ENCODE assay signal across 12 cellular contexts in genomic region chr2:20618886-20619521, GRCh38. TPM values are rescaled to one million over a fixed set of nuclear protein-coding genes. Genes with fewer than 3 reads are reported as not detected.
DNase-seq lines count a peak whose midpoint lies in the region; ATAC-seq and TF ChIP-seq lines count a peak whose summit lies in the region.
"Had no signal": no experiment of that assay in that cellular context is flagged by ENCODE, and none has a peak within 500 bp of the region (broad histone marks: within the 10 kb centered on the region; RNA-seq: fewer than 3 reads in every experiment).

No MANE protein-coding gene starts in this region.

- no peak for ATAC-seq in activated CD8-positive, alpha-beta T cell treated with anti-CD3 and anti-CD28 coated beads, Interleukin-2, amount 10 ng/mL, durations not matched to agents 7 days and 5 days

- H3K4me1 Mint-ChIP-seq in MCF 10A (ENCODE audit: insufficient read depth, unreplicated experiment) (peaks cover 28% of the 10 kb centered on the region), type B pancreatic cell (ENCODE audit: unreplicated experiment) (peaks cover 30% of the 10 kb centered on the region)
- H3K4me1 Mint-ChIP-seq in activated CD8-positive, alpha-beta T cell treated with anti-CD3 and anti-CD28 coated beads, Interleukin-2, amount 10 ng/mL, durations not matched to agents 7 days and 5 days (ENCODE audit: low read depth), result no peaks in the 10 kb centered on the region

- H2AFZ ChIP-seq in mammary epithelial cell (ENCODE audit: low read depth, low read length) (no peak overlapping the region), hepatocyte (no peak overlapping the region)

- H3K36me3 ChIP-seq in mammary epithelial cell (ENCODE audit: insufficient read depth, low read length) (no peaks in the 10 kb centered on the region), hepatocyte (replicated peaks; ENCODE audit: insufficient read depth, low read depth) (no peaks in the 10 kb centered on the region), prostate gland (peaks cover 5 to 6% of the 10 kb centered on the region in 2 donors)

- BruUV-seq in MCF 10A (replicated peaks; lab: Mats Ljungman, UMichigan), result no TSS peak
- no TSS peak for BruUV-seq in mammary epithelial cell (replicated peaks; lab: Mats Ljungman, UMichigan)

- TF ChIP-seq CTCF in MCF 10A (IDR thresholded peaks at IDR 0.05; ENCODE audit: unreplicated experiment) (no peak), mammary epithelial cell (conservative IDR thresholded peaks at IDR 0.05 in 1 of 2, IDR thresholded peaks at IDR 0.05 in 1 of 2; ENCODE audit: extremely low read depth in 1 of 2, insufficient read depth in 1 of 2, low read depth in 1 of 2, low read length in 2 of 2) (no peak), hepatocyte (IDR thresholded peaks at IDR 0.05; ENCODE audit: poor library complexity) (no peak), prostate gland (IDR thresholded peaks at IDR 0.05) (no peak), type B pancreatic cell (conservative IDR thresholded peaks at IDR 0.05) (no peak)

- H3K4me3 ChIP-seq in mammary epithelial cell (replicated peaks in 1 of 3; ENCODE audit: insufficient read depth in 1 of 3, low read depth in 2 of 3, low read length in 3 of 3), result no peak overlapping the region
- H3K4me3 ChIP-seq in hepatocyte, result no peak overlapping the region
- no peak overlapping the region for H3K4me3 ChIP-seq in prostate gland

- H3K4me2 ChIP-seq in mammary epithelial cell (ENCODE audit: insufficient read depth, low read depth, low read length), result no peak overlapping the region
- H3K4me2 ChIP-seq in hepatocyte, result no peak overlapping the region

- H3K4me3 Mint-ChIP-seq in MCF 10A (ENCODE audit: unreplicated experiment) (no peak overlapping the region), type B pancreatic cell (no peak overlapping the region)
- no peak overlapping the region for H3K4me3 Mint-ChIP-seq in activated CD8-positive, alpha-beta T cell treated with anti-CD3 and anti-CD28 coated beads, Interleukin-2, amount 10 ng/mL, durations not matched to agents 7 days and 5 days
- H3K4me3 Mint-ChIP-seq: activated B cell treated with CpG ODN at 0.5 μM for 24 hours had no signal

- no peak overlapping the region for H3K27ac ChIP-seq in mammary epithelial cell (ENCODE audit: insufficient read depth, low read depth, low read length)
- peak overlapping the region; percentile 96 for H3K27ac ChIP-seq in hepatocyte
- peak overlapping the region; percentile 86 for H3K27ac ChIP-seq in prostate gland

- CTCF ChIA-PET in MCF 10A (lab: Yijun Ruan, JAX), result interaction anchor here (0.6 to 4.9 kb wide), 13 partner anchors 11 to 181 kb away, joined by 3 to 27 read pairs (median 5); no protein-coding TSS in a partner anchor
- CTCF ChIA-PET in mammary epithelial cell (lab: Charles Lee; ENCODE audit: low non-redundant PET), result no interaction called here
- CTCF ChIA-PET in activated CD8-positive, alpha-beta T cell treated with anti-CD3 and anti-CD28 coated beads, Interleukin-2, amount 10 ng/mL, durations not matched to agents 7 days and 5 days (lab: Charles Lee), result no interaction called here

- H3K4me1 ChIP-seq in mammary epithelial cell (ENCODE audit: insufficient read depth, low read length) (peaks cover 24% of the 10 kb centered on the region), hepatocyte (ENCODE audit: insufficient read depth) (peaks cover 42% of the 10 kb centered on the region), prostate gland (replicated peaks) (peaks cover 26% of the 10 kb centered on the region)

- DNase-seq in MCF 10A (ENCODE audit: unreplicated experiment) (no peak), mammary epithelial cell (no peak), hepatocyte (ENCODE audit: low spot score) (no peak), prostate gland (ENCODE audit: low spot score) (no peak), type B pancreatic cell (ENCODE audit: extremely low spot score, unreplicated experiment) (no peak), LoVo (ENCODE audit: low spot score) (no peak), NCI-H1417 (lab: John Stamatoyannopoulos, UW) (no peak)
- DNase-seq in activated CD8-positive, alpha-beta T cell treated with anti-CD3 and anti-CD28 coated beads, Interleukin-2, amount 10 ng/mL, durations not matched to agents 7 days and 5 days, result no peak
- DNase-seq: activated B cell treated with CpG ODN at 0.5 μM for 24 hours, cortex of kidney, KG1, NCI-H2171 had no signal

- no peaks in the 10 kb centered on the region for H3K27me3 ChIP-seq in mammary epithelial cell (ENCODE audit: insufficient read depth, low read length)
- no peaks in the 10 kb centered on the region for H3K27me3 ChIP-seq in hepatocyte
- H3K27me3 ChIP-seq in prostate gland (replicated peaks; ENCODE audit: insufficient read depth), result no peaks in the 10 kb centered on the region

- no peak for TF ChIP-seq POLR2A in prostate gland (IDR thresholded peaks at IDR 0.05)

- H3K9ac ChIP-seq in mammary epithelial cell (ENCODE audit: insufficient read depth, low read length), result no peak overlapping the region

- H3K27me3 Mint-ChIP-seq in MCF 10A (ENCODE audit: insufficient read depth, unreplicated experiment) (no peaks in the 10 kb centered on the region), type B pancreatic cell (no peaks in the 10 kb centered on the region)
- H3K27me3 Mint-ChIP-seq in activated CD8-positive, alpha-beta T cell treated with anti-CD3 and anti-CD28 coated beads, Interleukin-2, amount 10 ng/mL, durations not matched to agents 7 days and 5 days (ENCODE audit: low read depth), result no peaks in the 10 kb centered on the region
- H3K27me3 Mint-ChIP-seq: activated B cell treated with CpG ODN at 0.5 μM for 24 hours had no signal

- intact Hi-C loops in MCF 10A (cut with micrococcal nuclease) (loop anchor here (1.0 to 5.0 kb wide), 3 partner anchors 15 to 167 kb away; no protein-coding TSS in a partner anchor), mammary epithelial cell (cut with micrococcal nuclease) (no loop called here), prostate gland (cut with DNase I) (no loop called here)

- H3K79me2 ChIP-seq in mammary epithelial cell (ENCODE audit: insufficient read depth, low read length), result no peaks in the 10 kb centered on the region
- no peaks in the 10 kb centered on the region for H3K79me2 ChIP-seq in hepatocyte

- H3K9me3 Mint-ChIP-seq in MCF 10A (ENCODE audit: unreplicated experiment) (no peaks in the 10 kb centered on the region), type B pancreatic cell (no peaks in the 10 kb centered on the region)
- H3K9me3 Mint-ChIP-seq in activated CD8-positive, alpha-beta T cell treated with anti-CD3 and anti-CD28 coated beads, Interleukin-2, amount 10 ng/mL, durations not matched to agents 7 days and 5 days (ENCODE audit: insufficient read depth), result no peaks in the 10 kb centered on the region
- H3K9me3 Mint-ChIP-seq: activated B cell treated with CpG ODN at 0.5 μM for 24 hours had no signal

- H3K9me3 ChIP-seq in mammary epithelial cell (replicated peaks; ENCODE audit: insufficient read depth, low read length), result no peaks in the 10 kb centered on the region
- H3K9me3 ChIP-seq in hepatocyte (ENCODE audit: low read depth), result no peaks in the 10 kb centered on the region
- no peaks in the 10 kb centered on the region for H3K9me3 ChIP-seq in prostate gland

- in situ Hi-C loops in mammary epithelial cell (cut with MboI; ENCODE audit: low sequenced_read_pairs in 2 of 2), result no loop called here

- H3K27ac Mint-ChIP-seq in MCF 10A (ENCODE audit: low read depth, unreplicated experiment), result peak overlapping the region; percentile 78
- H3K27ac Mint-ChIP-seq in type B pancreatic cell, result no peak overlapping the region
- H3K27ac Mint-ChIP-seq in activated CD8-positive, alpha-beta T cell treated with anti-CD3 and anti-CD28 coated beads, Interleukin-2, amount 10 ng/mL, durations not matched to agents 7 days and 5 days, result no peak overlapping the region
- H3K27ac Mint-ChIP-seq: activated B cell treated with CpG ODN at 0.5 μM for 24 hours had no signal

- 92% methylated on average over 8 of the region's 15 CpGs for WGBS in mammary epithelial cell (ENCODE audit: low coverage, missing lambda C conversion rate)
- 90% methylated on average over 15 of the region's 15 CpGs for WGBS in hepatocyte (ENCODE audit: low lambda C conversion rate, missing lambda C conversion rate)
- WGBS in prostate gland, result 85% methylated on average over 15 of the region's 15 CpGs

- no peaks in the 10 kb centered on the region for H3K9me2 ChIP-seq in hepatocyte (replicated peaks; ENCODE audit: insufficient read depth)

- POLR2A ChIA-PET in MCF 10A (lab: Yijun Ruan, JAX), result interaction anchor here (0.6 to 2.9 kb wide), 7 partner anchors 11 to 262 kb away, joined by 3 to 7 read pairs (median 4); partner anchors contain the start of gene HS1BP3
- POLR2A ChIA-PET in activated CD8-positive, alpha-beta T cell treated with anti-CD3 and anti-CD28 coated beads, Interleukin-2, amount 10 ng/mL, durations not matched to agents 7 days and 5 days (lab: Charles Lee), result no interaction called here

- H3K36me3 Mint-ChIP-seq in MCF 10A (ENCODE audit: insufficient read depth, unreplicated experiment) (peaks cover 11% of the 10 kb centered on the region), type B pancreatic cell (peaks cover 6% of the 10 kb centered on the region)
- no peaks in the 10 kb centered on the region for H3K36me3 Mint-ChIP-seq in activated CD8-positive, alpha-beta T cell treated with anti-CD3 and anti-CD28 coated beads, Interleukin-2, amount 10 ng/mL, durations not matched to agents 7 days and 5 days (ENCODE audit: low read depth)

- no peaks in the 10 kb centered on the region for H4K20me1 ChIP-seq in mammary epithelial cell (ENCODE audit: insufficient read depth, low read length)
- H4K20me1 ChIP-seq in hepatocyte (ENCODE audit: insufficient read depth, poor library complexity, severe bottlenecking), result no peaks in the 10 kb centered on the region

- dilution Hi-C loops in mammary epithelial cell (cut with HindIII; ENCODE audit: low sequenced_read_pairs), result loop anchor here (5.0 kb wide), 1 partner anchor 52 kb away; no protein-coding TSS in a partner anchor

RNA-seq across cellular contexts. Expression of gene HS1BP3, which starts 31.9 kb away (rescaled TPM):
- 10.0 and 25.1 TPM in 2 replicates for total RNA-seq in MCF 10A (2022)
- total RNA-seq in mammary epithelial cell, result 10 to 100 TPM; 20.5 to 26.5 TPM
- polyA plus RNA-seq in mammary epithelial cell, result 13.4 TPM
- polyA minus RNA-seq in mammary epithelial cell, result 27.1 TPM
- total RNA-seq in hepatocyte, result 25.8 and 26.8 TPM in 2 replicates
- 26.3 and 29.6 TPM in 2 replicates for polyA plus RNA-seq in hepatocyte
- total RNA-seq in prostate gland, result 10 to 100 TPM; 29.9 to 39.4 TPM
- 22.1 and 24.3 TPM in 2 replicates for total RNA-seq in type B pancreatic cell (ENCODE audit: low replicate concordance)
- total RNA-seq in activated CD8-positive, alpha-beta T cell treated with anti-CD3 and anti-CD28 coated beads, Interleukin-2, amount 10 ng/mL, durations not matched to agents 7 days and 5 days, result 10 to 100 TPM; 10.5 to 11.2 TPM

RNA-seq across cellular contexts. Expression of gene GDF7, which starts 47.9 kb away (rescaled TPM):
- total RNA-seq in MCF 10A (2022) (not detected in 2 replicates), mammary epithelial cell (under 1 TPM in 1 of 2 donors, not detected in 1; under 0.01 TPM), hepatocyte (0.24 and 0.37 TPM in 2 replicates), prostate gland (1 to 10 TPM; 3.3 to 7.0 TPM), type B pancreatic cell (ENCODE audit: low replicate concordance) (0.31 and 24.3 TPM in 2 replicates)
- polyA plus RNA-seq in mammary epithelial cell (not detected), hepatocyte (0.10 and 0.24 TPM in 2 replicates)
- not detected for polyA minus RNA-seq in mammary epithelial cell
- not detected for total RNA-seq in activated CD8-positive, alpha-beta T cell treated with anti-CD3 and anti-CD28 coated beads, Interleukin-2, amount 10 ng/mL, durations not matched to agents 7 days and 5 days
